Comparison of ENCODE assay signal across 14 cellular contexts in the genomic region with DNA sequence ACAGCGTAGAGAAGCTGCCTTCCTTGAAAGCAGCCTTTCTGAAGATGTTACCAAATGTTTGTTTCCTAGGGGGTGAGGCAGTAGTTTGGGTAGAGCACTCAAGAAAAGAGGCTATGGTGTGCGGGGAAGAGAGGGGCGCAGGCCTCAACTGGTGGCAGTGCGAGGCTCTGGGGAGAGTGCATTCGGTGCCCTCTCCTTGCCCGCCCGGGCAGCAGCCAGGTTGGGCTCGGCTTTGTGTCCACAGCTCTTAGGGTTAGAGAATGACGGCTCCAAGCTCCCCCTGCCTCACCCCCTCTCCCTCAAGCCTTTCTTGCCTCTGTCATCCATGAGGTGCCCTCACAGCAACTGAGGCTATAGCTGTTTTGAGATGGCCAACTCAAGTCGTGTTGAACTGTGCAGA. TPM values are rescaled to one million over a fixed set of nuclear protein-coding genes. Genes with fewer than 3 reads are reported as not detected.
DNase-seq lines count a peak whose midpoint lies in the region; ATAC-seq, FAIRE-seq and TF ChIP-seq lines count a peak whose summit lies in the region.
"Had no signal": no experiment of that assay in that cellular context is flagged by ENCODE, and none has a peak within 500 bp of the region (broad histone marks: within the 10 kb centered on the region; RNA-seq: fewer than 3 reads in every experiment).

No MANE protein-coding gene starts in this region.

- CTCF ChIA-PET in A549 (lab: Yijun Ruan, JAX): interaction anchor here (1.3 to 1.5 kb wide), 3 partner anchors 16 to 18 kb away, joined by 3 to 4 read pairs (median 4); no protein-coding TSS in a partner anchor

- no peak for TF ChIP-seq CTCF in 22Rv1 (IDR thresholded peaks at IDR 0.05)
- TF ChIP-seq CTCF in A549 (IDR thresholded peaks at IDR 0.05): no peak
- no peak for TF ChIP-seq CTCF in endothelial cell (IDR thresholded peaks at IDR 0.05; ENCODE audit: unreplicated experiment)
- no peak for TF ChIP-seq CTCF in upper lobe of right lung (IDR thresholded peaks at IDR 0.05)

- H3K4me1 ChIP-seq in A549 (peaks cover 41% of the 10 kb centered on the region), upper lobe of right lung (peaks cover 10% of the 10 kb centered on the region)

- H3K27ac ChIP-seq in 22Rv1: peak overlapping the region; percentile 51; the same call in 1 of the 2 replicates
- H3K27ac ChIP-seq in A549: peak overlapping the region in 1 of 2 experiments; percentile 69; a peak in 1 of 6 replicates
- no peak overlapping the region for H3K27ac ChIP-seq in upper lobe of right lung
- H3K27ac ChIP-seq: SJSA1 had no signal

- H3K9me3 Mint-ChIP-seq in endothelial cell (ENCODE audit: unreplicated experiment): no peaks in the 10 kb centered on the region
- H3K9me3 Mint-ChIP-seq: H9 had no signal

- no peak for TF ChIP-seq RAD21 in A549 (conservative IDR thresholded peaks at IDR 0.05 in 1 of 2, IDR thresholded peaks at IDR 0.05 in 1 of 2)

- no peak overlapping the region for H3K4me3 Mint-ChIP-seq in endothelial cell (ENCODE audit: unreplicated experiment)
- H3K4me3 Mint-ChIP-seq: H9 had no signal

- H3K27me3 Mint-ChIP-seq in endothelial cell (ENCODE audit: unreplicated experiment): peaks cover 17% of the 10 kb centered on the region

- intact Hi-C loops in upper lobe of right lung (cut with DNase I): no loop called here

- TF ChIP-seq EP300 in A549 (IDR thresholded peaks at IDR 0.05): no peak

- FAIRE-seq in A549 (lab: Jason Lieb, UNC): no peak

- H3K27me3 ChIP-seq in upper lobe of right lung: no peaks in the 10 kb centered on the region
- H3K27me3 ChIP-seq: SJSA1 had no signal

- no peak for DNase-seq in A549 (ENCODE audit: low read depth in 1 of 2, low spot score in 1 of 2)
- no peak for DNase-seq in endothelial cell (ENCODE audit: low spot score)
- no peak for DNase-seq in NCI-H1930 (lab: John Stamatoyannopoulos, UW)
- no peak for DNase-seq in upper lobe of right lung
- DNase-seq: NCI-H1105; NCI-H187; NCI-H446; NK-92 treated with Interleukin-12 subunit alpha and Interleukin-12 subunit beta, amount 100 ng/mL, for 24 hours had no signal

- POLR2A ChIA-PET in A549 (lab: Yijun Ruan, JAX): interaction anchor here (1.2 to 1.4 kb wide), 2 partner anchors 43 to 219 kb away, joined by 3 read pairs; partner anchors contain the start of genes CTPS1 and SCMH1

- H3K27ac Mint-ChIP-seq in endothelial cell (ENCODE audit: unreplicated experiment): peak overlapping the region; percentile 86

- no peaks in the 10 kb centered on the region for H3K36me3 ChIP-seq in upper lobe of right lung

- H3K4me3 ChIP-seq in A549 (no peak overlapping the region), upper lobe of right lung (no peak overlapping the region)
- H3K4me3 ChIP-seq: SJSA1 had no signal

- H3K36me3 Mint-ChIP-seq in endothelial cell (ENCODE audit: low read depth, unreplicated experiment): peaks cover 33% of the 10 kb centered on the region

- no peak for TF ChIP-seq POLR2A in A549 (IDR thresholded peaks at IDR 0.05; ENCODE audit: low read length)
- peak; percentile 15 for TF ChIP-seq POLR2A in GM18505 (IDR thresholded peaks at IDR 0.05; ENCODE audit: borderline replicate concordance, extremely low read depth, insufficient read depth, insufficient read length)

- ATAC-seq in A549: no peak
- ATAC-seq in GM18505 (IDR thresholded peaks at IDR 0.05; ENCODE audit: unreplicated experiment): no peak
- ATAC-seq in HG03378 (IDR thresholded peaks at IDR 0.05; ENCODE audit: unreplicated experiment): no peak
- ATAC-seq in upper lobe of right lung: no peak

- 87% methylated on average over 9 of the region's 10 CpGs for WGBS in A549 (ENCODE audit: missing lambda C conversion rate)

- H3K4me1 Mint-ChIP-seq in endothelial cell (ENCODE audit: unreplicated experiment): peaks cover 28% of the 10 kb centered on the region

- no peak overlapping the region for H3K4me2 ChIP-seq in A549

- no peaks in the 10 kb centered on the region for H3K9me3 ChIP-seq in A549
- no peaks in the 10 kb centered on the region for H3K9me3 ChIP-seq in upper lobe of right lung
- H3K9me3 ChIP-seq: SJSA1 had no signal

TF ChIP-seq in A549, 52 proteins besides CTCF, POLR2A, EP300 and RAD21:
- no peak for TF ChIP-seq RARB (CRISPR knock-in tag; IDR thresholded peaks at IDR 0.05)
- TF ChIP-seq POLR2AphosphoS2 (conservative IDR thresholded peaks at IDR 0.05; ENCODE audit: low read length): peak; percentile 10; the same call in 1 of the 2 replicates
- TF ChIP-seq, protein P1, sequence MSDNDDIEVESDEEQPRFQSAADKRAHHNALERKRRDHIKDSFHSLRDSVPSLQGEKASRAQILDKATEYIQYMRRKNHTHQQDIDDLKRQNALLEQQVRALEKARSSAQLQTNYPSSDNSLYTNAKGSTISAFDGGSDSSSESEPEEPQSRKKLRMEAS (IDR thresholded peaks at IDR 0.05): no peak
- TF ChIP-seq, protein P2, sequence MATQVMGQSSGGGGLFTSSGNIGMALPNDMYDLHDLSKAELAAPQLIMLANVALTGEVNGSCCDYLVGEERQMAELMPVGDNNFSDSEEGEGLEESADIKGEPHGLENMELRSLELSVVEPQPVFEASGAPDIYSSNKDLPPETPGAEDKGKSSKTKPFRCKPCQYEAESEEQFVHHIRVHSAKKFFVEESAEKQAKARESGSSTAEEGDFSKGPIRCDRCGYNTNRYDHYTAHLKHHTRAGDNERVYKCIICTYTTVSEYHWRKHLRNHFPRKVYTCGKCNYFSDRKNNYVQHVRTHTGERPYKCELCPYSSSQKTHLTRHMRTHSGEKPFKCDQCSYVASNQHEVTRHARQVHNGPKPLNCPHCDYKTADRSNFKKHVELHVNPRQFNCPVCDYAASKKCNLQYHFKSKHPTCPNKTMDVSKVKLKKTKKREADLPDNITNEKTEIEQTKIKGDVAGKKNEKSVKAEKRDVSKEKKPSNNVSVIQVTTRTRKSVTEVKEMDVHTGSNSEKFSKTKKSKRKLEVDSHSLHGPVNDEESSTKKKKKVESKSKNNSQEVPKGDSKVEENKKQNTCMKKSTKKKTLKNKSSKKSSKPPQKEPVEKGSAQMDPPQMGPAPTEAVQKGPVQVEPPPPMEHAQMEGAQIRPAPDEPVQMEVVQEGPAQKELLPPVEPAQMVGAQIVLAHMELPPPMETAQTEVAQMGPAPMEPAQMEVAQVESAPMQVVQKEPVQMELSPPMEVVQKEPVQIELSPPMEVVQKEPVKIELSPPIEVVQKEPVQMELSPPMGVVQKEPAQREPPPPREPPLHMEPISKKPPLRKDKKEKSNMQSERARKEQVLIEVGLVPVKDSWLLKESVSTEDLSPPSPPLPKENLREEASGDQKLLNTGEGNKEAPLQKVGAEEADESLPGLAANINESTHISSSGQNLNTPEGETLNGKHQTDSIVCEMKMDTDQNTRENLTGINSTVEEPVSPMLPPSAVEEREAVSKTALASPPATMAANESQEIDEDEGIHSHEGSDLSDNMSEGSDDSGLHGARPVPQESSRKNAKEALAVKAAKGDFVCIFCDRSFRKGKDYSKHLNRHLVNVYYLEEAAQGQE (IDR thresholded peaks at IDR 0.05): no peak
- no peak for TF ChIP-seq FOSL2 (IDR thresholded peaks at IDR 0.05)
- TF ChIP-seq FOSL2 (CRISPR knock-in tag; IDR thresholded peaks at IDR 0.05): no peak
- TF ChIP-seq MAFK (IDR thresholded peaks at IDR 0.05; ENCODE audit: partially characterized antibody): no peak

RNA-seq across cellular contexts. Expression of gene SLFNL1, which starts 0.9 kb away (rescaled TPM):
- polyA plus RNA-seq in A549 (2011; rRNA removed) (0.01 and 0.07 TPM in 2 replicates), A549 (2017; fragmentation: RNase III; extraction: RNeasy Plus Mini Kit Qiagen cat#74134 plus additional on column Dnase treatment) (0.03 to 0.05 TPM (median 0.04 TPM) in 3 replicates)
- polyA plus RNA-seq in A549 (2012; cell fraction: cytosol; rRNA removed): 0.03 and 0.05 TPM in 2 replicates
- 0.28 and 0.30 TPM in 2 replicates for polyA plus RNA-seq in A549 (2012; cell fraction: nucleus; rRNA removed)
- polyA minus RNA-seq in A549 (2011; rRNA and poly(A)+ RNA removed): 0.08 and 0.34 TPM in 2 replicates
- total RNA-seq in endothelial cell (ENCODE audit: unreplicated experiment) (0.38 TPM), upper lobe of right lung (2.8 TPM)
- total RNA-seq: HT1080 had no signal

RNA-seq across cellular contexts. Expression of gene CTPS1, which starts 42.9 kb away (rescaled TPM):
- polyA plus RNA-seq in A549 (2011; rRNA removed): 145 and 181 TPM in 2 replicates
- 75.4 and 77.9 TPM in 2 replicates for polyA plus RNA-seq in A549 (2012; cell fraction: cytosol; rRNA removed)
- 113 and 172 TPM in 2 replicates for polyA plus RNA-seq in A549 (2012; cell fraction: nucleus; rRNA removed)
- polyA plus RNA-seq in A549 (2017; fragmentation: RNase III; extraction: RNeasy Plus Mini Kit Qiagen cat#74134 plus additional on column Dnase treatment): 159 to 169 TPM (median 159 TPM) in 3 replicates
- polyA minus RNA-seq in A549 (2011; rRNA and poly(A)+ RNA removed): 206 and 264 TPM in 2 replicates
- 41.2 TPM for total RNA-seq in endothelial cell (ENCODE audit: unreplicated experiment)
- total RNA-seq in upper lobe of right lung: 21.7 TPM
